ENCODE assay signal across 11 cellular contexts in the genomic region with DNA sequence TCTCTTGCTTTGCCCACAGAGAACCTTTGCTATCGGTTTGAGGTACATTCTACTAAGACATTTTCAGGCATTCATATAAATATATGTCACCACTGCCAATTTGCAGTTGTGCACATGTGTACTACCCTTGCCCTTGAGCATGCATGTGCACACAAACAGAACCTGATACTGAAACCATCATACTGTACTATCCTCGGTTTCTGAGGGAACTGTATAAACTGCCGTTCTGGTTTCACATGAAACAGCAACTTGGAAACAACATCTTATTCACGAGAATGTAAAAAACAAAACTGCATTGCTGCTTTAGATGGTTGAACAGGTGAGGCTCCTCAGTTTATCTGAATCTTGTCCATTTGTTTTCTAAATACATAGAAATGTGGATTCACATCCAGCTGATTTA.
DNase-seq lines count a peak whose midpoint lies in the region; ATAC-seq lines count a peak whose summit lies in the region.
"Had no signal": no experiment of that assay in that cellular context is flagged by ENCODE, and none has a peak within 500 bp of the region (broad histone marks: within the 10 kb centered on the region; RNA-seq: fewer than 3 reads in every experiment).

No MANE protein-coding gene starts in this region.

- peak; percentile 59 for ATAC-seq in GM18861 (IDR thresholded peaks at IDR 0.05; ENCODE audit: unreplicated experiment)
- ATAC-seq in HG02571 (IDR thresholded peaks at IDR 0.05; ENCODE audit: unreplicated experiment) = peak; percentile 64
- peak; percentile 72 for ATAC-seq in HG03520 (IDR thresholded peaks at IDR 0.05; ENCODE audit: unreplicated experiment)
- no peak for ATAC-seq in left cardiac atrium

- H3K4me2 ChIP-seq in BLaER1 treated with 17β-estradiol and CSF1 and Interleukin-3, amounts not matched to agents 10 nM and 100 nM = peak overlapping the region in 9 of 11 experiments; percentile 7 to 63 (median 27); a peak in 14 of 22 replicates

- no peak overlapping the region for H3K27ac ChIP-seq in BLaER1 treated with 17β-estradiol and CSF1 and Interleukin-3, amounts not matched to agents 10 nM and 100 nM
- no peak overlapping the region for H3K27ac ChIP-seq in substantia nigra (ENCODE audit: low read depth, low read length, poor library complexity, severe bottlenecking)
- H3K27ac ChIP-seq: HL-60, VCaP had no signal

- H3K27me3 ChIP-seq in BLaER1 treated with 17β-estradiol and CSF1 and Interleukin-3, amounts not matched to agents 10 nM and 100 nM = no peaks in the 10 kb centered on the region

- H4K20me1 ChIP-seq in BLaER1 treated with 17β-estradiol and CSF1 and Interleukin-3, amounts not matched to agents 10 nM and 100 nM = no peaks in the 10 kb centered on the region

- peaks cover 35 to 76% (median 46%) of the 10 kb centered on the region in 10 experiments for H3K4me1 ChIP-seq in BLaER1 treated with 17β-estradiol and CSF1 and Interleukin-3, amounts not matched to agents 10 nM and 100 nM

- intact Hi-C loops in left cardiac atrium (cut with DNase I) = no loop called here

- H3K9ac ChIP-seq in BLaER1 treated with 17β-estradiol and CSF1 and Interleukin-3, amounts not matched to agents 10 nM and 100 nM = no peak overlapping the region

- no peak overlapping the region for H3K4me3 ChIP-seq in BLaER1 treated with 17β-estradiol and CSF1 and Interleukin-3, amounts not matched to agents 10 nM and 100 nM

- no peaks in the 10 kb centered on the region for H3K36me3 ChIP-seq in BLaER1 treated with 17β-estradiol and CSF1 and Interleukin-3, amounts not matched to agents 10 nM and 100 nM

- H3K9me3 ChIP-seq in BLaER1 treated with 17β-estradiol and CSF1 and Interleukin-3, amounts not matched to agents 10 nM and 100 nM (replicated peaks in 1 of 11) = peaks cover 0 to 11% (median 9%) of the 10 kb centered on the region in 11 experiments; a peak in 8 of 22 replicates

- DNase-seq in DMS114 treated with DMSO at 0.1 percent for 48 hours (lab: John Stamatoyannopoulos, UW; ENCODE audit: unreplicated experiment) (no peak), H4 (ENCODE audit: low spot score) (no peak), left cardiac atrium (no peak), substantia nigra (lab: John Stamatoyannopoulos, UW) (no peak)
- DNase-seq: NCI-H69 had no signal

Comparison
In these comparisons a context has a peak if more than half of its experiments do, and no peak if none do; other contexts are left out.
1. ATAC-seq: peak in GM18861 (single experiment), HG02571 (single experiment) and HG03520 (single experiment); none in left cardiac atrium (0 of 2).